7 cellular contexts compared by ENCODE assay signal in the genomic region with DNA sequence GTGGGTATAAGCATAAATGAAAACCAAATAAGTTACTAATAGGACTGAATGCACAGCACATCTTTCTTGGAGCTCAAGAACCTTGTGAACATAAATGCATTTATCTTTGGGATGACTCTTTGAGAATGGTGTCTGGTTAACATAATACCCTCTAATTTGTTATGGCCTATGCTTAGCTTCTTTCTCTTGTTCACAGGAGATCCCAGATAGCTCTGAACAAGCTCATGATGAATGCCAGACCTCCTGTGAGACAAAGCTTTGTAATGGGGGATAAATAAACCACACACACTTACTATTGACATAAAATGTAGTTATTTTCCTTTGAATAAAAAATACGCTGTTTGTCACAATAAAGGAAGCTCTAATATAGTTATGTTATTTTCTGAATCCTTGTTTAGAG.
"Had no signal": no experiment of that assay in that cellular context is flagged by ENCODE, and none has a peak within 500 bp of the region (broad histone marks: within the 10 kb centered on the region; RNA-seq: fewer than 3 reads in every experiment).

No MANE protein-coding gene starts in this region.

- H3K9me3 Mint-ChIP-seq: H9, IgD-negative memory B cell had no signal

- H3K4me1 Mint-ChIP-seq: IgD-negative memory B cell had no signal

- DNase-seq: H9, HCEC 1CT, KBM-7 had no signal

- H3K27ac ChIP-seq: HL-60 had no signal

- H3K36me3 Mint-ChIP-seq: IgD-negative memory B cell had no signal

- H2AFZ ChIP-seq: GM23338 had no signal

- H3K4me3 Mint-ChIP-seq: GM23338, H9, IgD-negative memory B cell had no signal

- H3K4me3 ChIP-seq: GM23338 had no signal

- ATAC-seq: GM23338, HepG2 had no signal

- H3K27ac Mint-ChIP-seq: GM23338, H9, IgD-negative memory B cell had no signal
